In the genomic region with DNA sequence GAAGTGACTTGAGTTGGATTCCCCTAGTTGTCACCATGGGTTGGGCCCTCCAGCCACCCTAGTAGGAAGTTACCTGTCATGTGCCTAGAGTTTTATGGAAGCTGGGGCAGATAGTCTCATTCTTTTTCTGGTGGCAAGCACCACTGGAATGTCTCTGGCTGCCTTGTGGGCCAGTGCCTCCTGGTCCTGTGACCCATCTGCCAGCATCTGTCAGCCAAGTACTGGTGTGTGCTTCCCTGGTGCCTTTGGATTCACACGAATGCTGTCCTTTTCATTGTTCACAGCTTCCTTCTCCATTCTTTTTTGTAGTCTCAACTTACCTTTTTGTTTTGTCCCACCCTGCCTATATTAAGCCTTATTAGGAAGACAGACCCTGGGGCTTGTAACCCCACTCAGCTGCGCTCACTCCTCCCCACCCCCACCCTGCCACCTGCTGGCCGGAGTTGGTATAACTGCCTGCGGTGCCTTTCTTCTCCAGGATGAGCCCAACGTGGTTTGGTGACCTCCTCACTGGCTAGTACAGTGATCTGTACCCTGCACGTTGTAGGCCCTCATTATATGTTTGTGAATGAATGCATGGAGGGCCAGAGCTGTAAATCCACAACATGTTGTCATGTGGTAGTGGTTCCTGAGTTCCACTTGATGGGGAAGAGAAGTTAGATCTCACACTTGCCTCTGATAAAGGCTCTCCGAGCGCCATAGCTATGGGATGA, we compare ENCODE assay signal across 8 cellular contexts.
DNase-seq lines count a peak whose midpoint lies in the region; ATAC-seq, FAIRE-seq and TF ChIP-seq lines count a peak whose summit lies in the region.

No MANE protein-coding gene starts in this region.

- no peaks in the 10 kb centered on the region for H3K9me2 ChIP-seq in OCI-LY1 (ENCODE audit: low read depth, low read length)

- peaks cover 23% of the 10 kb centered on the region for H3K27me3 Mint-ChIP-seq in activated T-helper 17 cell treated with anti-CD3 and anti-CD28 coated beads, Interleukin-2, amount 50 U/mL, for 72 hours
- H3K27me3 Mint-ChIP-seq in glutamatergic neuron (ENCODE audit: unreplicated experiment): peaks cover 24% of the 10 kb centered on the region

- H3K9ac ChIP-seq in OCI-LY1 (ENCODE audit: low read length): no peak overlapping the region

- ATAC-seq in activated T-helper 17 cell treated with anti-CD3 and anti-CD28 coated beads, Interleukin-2, amount 50 U/mL, for 72 hours (replicated peaks): peak; percentile 54
- ATAC-seq in HG03565 (IDR thresholded peaks at IDR 0.05; ENCODE audit: unreplicated experiment) (no peak), GM21381 (IDR thresholded peaks at IDR 0.05; ENCODE audit: unreplicated experiment) (no peak)

- DNase-seq in 8988T: peak; percentile 84
- peak; percentile 89 for DNase-seq in glutamatergic neuron
- peak; percentile 37 for DNase-seq in small intestine

- H3K27ac ChIP-seq in OCI-LY1 (ENCODE audit: low read depth, low read length, poor library complexity, severe bottlenecking) (no peak overlapping the region), small intestine (ENCODE audit: low read depth in 1 of 2, low read length in 1 of 2) (no peak overlapping the region)

- no peaks in the 10 kb centered on the region for H4K20me1 ChIP-seq in OCI-LY1 (ENCODE audit: insufficient read depth, low read length)

- H3K9me3 ChIP-seq in OCI-LY1 (ENCODE audit: low read length) (no peaks in the 10 kb centered on the region), small intestine (ENCODE audit: control insufficient read depth, low read depth) (no peaks in the 10 kb centered on the region)

- no peak overlapping the region for H3K4me3 Mint-ChIP-seq in activated T-helper 17 cell treated with anti-CD3 and anti-CD28 coated beads, Interleukin-2, amount 50 U/mL, for 72 hours
- peak overlapping the region; percentile 97 for H3K4me3 Mint-ChIP-seq in glutamatergic neuron (ENCODE audit: unreplicated experiment)

- H3K79me2 ChIP-seq in OCI-LY1 (ENCODE audit: insufficient read depth, low read length): no peaks in the 10 kb centered on the region

- H3K9me3 Mint-ChIP-seq in activated T-helper 17 cell treated with anti-CD3 and anti-CD28 coated beads, Interleukin-2, amount 50 U/mL, for 72 hours: no peaks in the 10 kb centered on the region
- peaks cover 32% of the 10 kb centered on the region for H3K9me3 Mint-ChIP-seq in glutamatergic neuron (ENCODE audit: unreplicated experiment)

- H3K36me3 Mint-ChIP-seq in activated T-helper 17 cell treated with anti-CD3 and anti-CD28 coated beads, Interleukin-2, amount 50 U/mL, for 72 hours (ENCODE audit: low read depth): no peaks in the 10 kb centered on the region
- peaks cover 5% of the 10 kb centered on the region for H3K36me3 Mint-ChIP-seq in glutamatergic neuron (ENCODE audit: unreplicated experiment)

- H3F3A ChIP-seq in OCI-LY1 (ENCODE audit: insufficient read depth, low read length): no peaks in the 10 kb centered on the region

- no peak overlapping the region for H2AFZ ChIP-seq in OCI-LY1 (ENCODE audit: low read length)

- no peaks in the 10 kb centered on the region for H3K4me1 Mint-ChIP-seq in activated T-helper 17 cell treated with anti-CD3 and anti-CD28 coated beads, Interleukin-2, amount 50 U/mL, for 72 hours
- H3K4me1 Mint-ChIP-seq in glutamatergic neuron (ENCODE audit: low read depth, unreplicated experiment): peaks cover 55% of the 10 kb centered on the region

- H3K36me3 ChIP-seq in OCI-LY1 (ENCODE audit: insufficient read depth, low read length): no peaks in the 10 kb centered on the region
- no peaks in the 10 kb centered on the region for H3K36me3 ChIP-seq in small intestine (ENCODE audit: control insufficient read depth in 2 of 2, insufficient read depth in 2 of 2, low read length in 2 of 2)

- peak; percentile 91 for TF ChIP-seq CTCF in GM12873 (IDR thresholded peaks at IDR 0.05; ENCODE audit: insufficient read depth, low read depth, low read length, missing control alignments)
- peak; percentile 93 for TF ChIP-seq CTCF in OCI-LY1 (IDR thresholded peaks at IDR 0.05; ENCODE audit: low read length)
- TF ChIP-seq CTCF in glutamatergic neuron (IDR thresholded peaks at IDR 0.05; ENCODE audit: partially characterized antibody, unreplicated experiment): peak; percentile 99

- H3K4me3 ChIP-seq in OCI-LY1 (ENCODE audit: low read depth, low read length, poor library complexity, severe bottlenecking) (no peak overlapping the region), small intestine (ENCODE audit: low read depth in 1 of 2, low read length in 2 of 2) (no peak overlapping the region)

- H3K27me3 ChIP-seq in OCI-LY1 (ENCODE audit: insufficient read depth, low read length) (no peaks in the 10 kb centered on the region), small intestine (ENCODE audit: control insufficient read depth in 2 of 2, insufficient read depth in 2 of 2, low read length in 2 of 2) (peaks cover 0 to 12% of the 10 kb centered on the region in 2 donors)

- WGBS in small intestine, 3 donors: 27 to 28% (median 27%) methylated on average over 8 of the region's 8 CpGs

- no peak overlapping the region for H3K4me2 ChIP-seq in OCI-LY1 (ENCODE audit: low read length)

- H3K4me1 ChIP-seq in OCI-LY1 (ENCODE audit: insufficient read depth, low read length, severe bottlenecking) (no peaks in the 10 kb centered on the region), small intestine (ENCODE audit: control insufficient read depth in 2 of 2, insufficient read depth in 1 of 2, low read depth in 1 of 2, low read length in 1 of 2) (no peaks in the 10 kb centered on the region)

- no peak for FAIRE-seq in small intestine (lab: Jason Lieb, UNC)

- H3K27ac Mint-ChIP-seq in activated T-helper 17 cell treated with anti-CD3 and anti-CD28 coated beads, Interleukin-2, amount 50 U/mL, for 72 hours: no peak overlapping the region
- peak overlapping the region; percentile 93 for H3K27ac Mint-ChIP-seq in glutamatergic neuron (ENCODE audit: unreplicated experiment)

Comparison
In these comparisons a context has a peak if more than half of its experiments do, and no peak if none do; other contexts are left out.
1. DNase-seq: peak in every context shown above with its lines; median percentile 89 in glutamatergic neuron; 84 in 8988T; 37 in small intestine.